Comparison of ENCODE assay signal across 21 cellular contexts in genomic region chr10:93219347-93219746, GRCh38.
"Had no signal": no experiment of that assay in that cellular context is flagged by ENCODE, and none has a peak within 500 bp of the region (broad histone marks: within the 10 kb centered on the region; RNA-seq: fewer than 3 reads in every experiment).

No MANE protein-coding gene starts in this region.

- H3K9me3 ChIP-seq: ovary, prostate gland, right atrium auricular region, upper lobe of right lung had no signal

- H3K27ac ChIP-seq: cardiac muscle cell, epithelial cell of prostate, left ventricle myocardium inferior, ovary, prostate gland, right atrium auricular region, upper lobe of right lung had no signal

- DNase-seq: activated CD4-positive, alpha-beta T cell treated with anti-CD3 and anti-CD28 coated beads, Interleukin-2, amount 50 U/mL, for 4 hours; activated CD8-positive, alpha-beta memory T cell treated with anti-CD3 and anti-CD28 coated beads, Interleukin-2, amount 50 U/mL, for 48 hours; activated naive CD4-positive, alpha-beta T cell treated with Interleukin-2 at 50 U/mL for 16 hours; activated naive CD8-positive, alpha-beta T cell treated with anti-CD3 and anti-CD28 coated beads for 36 hours; activated T-cell treated with anti-CD3 and anti-CD28 coated beads, Interleukin-2, amount 50 U/mL, for 48 hours; amniotic stem cell; foreskin melanocyte; kidney glomerular epithelial cell; left ventricle myocardium inferior; mammary epithelial cell; ovary; stimulated activated CD4-positive, alpha-beta T cell treated with anti-CD3 and anti-CD28 coated beads, Interleukin-4, amount 100 ng/mL, for 4 hours; stimulated activated naive CD8-positive, alpha-beta T cell treated with anti-CD3 and anti-CD28 coated beads, Interleukin-15, Interleukin-2, amounts not matched to agents 100 U/mL and 50 U/mL, for 24 hours; T1000; upper lobe of right lung had no signal

- H3K4me3 ChIP-seq: cardiac muscle cell, left ventricle myocardium inferior, ovary, prostate gland, right atrium auricular region, upper lobe of right lung had no signal

- H3K27me3 ChIP-seq: cardiac muscle cell, ovary, right atrium auricular region, upper lobe of right lung had no signal

- ATAC-seq: natural killer cell treated with Interleukin-12 subunit alpha and Interleukin-12 subunit beta and Interleukin-15 and Interleukin-18, amount 100 ng/mL, for 72 hours; stimulated activated naive CD8-positive, alpha-beta T cell treated with anti-CD3 and anti-CD28 coated beads, Interleukin-15, Interleukin-2, amounts not matched to agents 100 U/mL and 50 U/mL, for 24 hours; upper lobe of right lung; WTC11 had no signal

- H3K36me3 ChIP-seq: cardiac muscle cell, left ventricle myocardium inferior, ovary, prostate gland, right atrium auricular region, upper lobe of right lung had no signal

- H3K4me1 ChIP-seq: left ventricle myocardium inferior, prostate gland, right atrium auricular region, upper lobe of right lung had no signal
